ENCODE assay signal across 13 cellular contexts in the genomic region with DNA sequence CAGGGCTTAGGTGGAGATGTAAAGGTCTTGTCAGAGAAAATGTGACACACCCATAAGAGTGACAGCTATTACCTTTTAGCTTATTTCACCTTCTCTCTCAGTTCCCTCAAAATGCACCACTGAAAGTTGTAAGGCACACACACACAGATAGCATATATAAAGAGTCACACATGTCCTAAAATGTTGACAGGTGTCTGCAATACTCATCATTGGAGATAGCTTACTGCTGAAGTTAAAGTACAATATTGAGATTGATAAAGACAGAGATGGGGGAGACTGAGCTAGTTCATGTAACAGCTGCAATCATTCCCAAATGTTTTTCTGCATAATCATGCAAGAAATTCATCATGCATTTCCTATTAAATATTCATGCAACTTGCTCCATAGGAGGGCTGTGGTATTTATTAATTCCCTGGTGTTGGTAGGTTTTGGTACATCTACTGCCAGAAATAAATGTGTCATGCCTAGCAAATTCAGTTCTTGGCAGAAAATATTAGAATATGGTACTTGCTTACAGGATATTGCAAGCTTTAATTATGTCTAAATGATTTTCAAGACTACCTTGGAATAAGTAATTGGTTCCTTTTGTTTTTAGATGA.
DNase-seq lines count a peak whose midpoint lies in the region; TF ChIP-seq lines count a peak whose summit lies in the region.
"Had no signal": no experiment of that assay in that cellular context is flagged by ENCODE, and none has a peak within 500 bp of the region (broad histone marks: within the 10 kb centered on the region; RNA-seq: fewer than 3 reads in every experiment).

No MANE protein-coding gene starts in this region.

- H3K79me2 ChIP-seq in neural cell (replicated peaks; ENCODE audit: insufficient read depth, low read length), result no peaks in the 10 kb centered on the region

- no peak overlapping the region for H3K27ac Mint-ChIP-seq in endodermal cell
- H3K27ac Mint-ChIP-seq in immature natural killer cell, result no peak overlapping the region
- no peak overlapping the region for H3K27ac Mint-ChIP-seq in osteocyte (ENCODE audit: unreplicated experiment)

- no peaks in the 10 kb centered on the region for H3K36me3 ChIP-seq in endodermal cell (ENCODE audit: control insufficient read depth, insufficient read depth, low read length)
- no peaks in the 10 kb centered on the region for H3K36me3 ChIP-seq in neural cell (ENCODE audit: insufficient read depth, low read length)

- no peaks in the 10 kb centered on the region for H3K36me3 Mint-ChIP-seq in endodermal cell (ENCODE audit: low read depth)
- H3K36me3 Mint-ChIP-seq in immature natural killer cell, result peaks cover 0 to 6% (median 0%) of the 10 kb centered on the region in 3 donors
- H3K36me3 Mint-ChIP-seq in osteocyte (ENCODE audit: unreplicated experiment), result peaks cover 8% of the 10 kb centered on the region

- H3K9me3 Mint-ChIP-seq in endodermal cell (peaks cover 8% of the 10 kb centered on the region), immature natural killer cell (peaks cover 0 to 12% (median 5%) of the 10 kb centered on the region in 6 donors), osteocyte (ENCODE audit: unreplicated experiment) (peaks cover 11% of the 10 kb centered on the region)

- H2AFZ ChIP-seq in neural cell (ENCODE audit: low read depth, low read length), result no peak overlapping the region

- TF ChIP-seq RAD21 in neural cell (conservative IDR thresholded peaks at IDR 0.05), result no peak

- H3K9me3 ChIP-seq in endodermal cell (ENCODE audit: control insufficient read depth, low read length), result peaks cover 17% of the 10 kb centered on the region
- no peaks in the 10 kb centered on the region for H3K9me3 ChIP-seq in neural cell (ENCODE audit: low read length)

- H3K4me1 Mint-ChIP-seq in endodermal cell, result peaks cover 57% of the 10 kb centered on the region
- no peaks in the 10 kb centered on the region for H3K4me1 Mint-ChIP-seq in immature natural killer cell
- H3K4me1 Mint-ChIP-seq in osteocyte (ENCODE audit: unreplicated experiment), result peaks cover 10% of the 10 kb centered on the region

- no peaks in the 10 kb centered on the region for H3K27me3 Mint-ChIP-seq in endodermal cell (ENCODE audit: insufficient read depth)
- H3K27me3 Mint-ChIP-seq in immature natural killer cell (ENCODE audit: low read depth in 3 of 3), result peaks cover 1 to 8% (median 7%) of the 10 kb centered on the region in 3 donors
- no peaks in the 10 kb centered on the region for H3K27me3 Mint-ChIP-seq in osteocyte (ENCODE audit: unreplicated experiment)

- no peak overlapping the region for H3K27ac ChIP-seq in endodermal cell (ENCODE audit: low read depth, low read length)
- no peak overlapping the region for H3K27ac ChIP-seq in neural cell (ENCODE audit: low read length)

- no peaks in the 10 kb centered on the region for H3K9me2 ChIP-seq in neural cell (ENCODE audit: insufficient read depth, low read length)

- H3K4me3 Mint-ChIP-seq in endodermal cell (peak overlapping the region; percentile 15), immature natural killer cell (no peak overlapping the region), osteocyte (ENCODE audit: unreplicated experiment) (no peak overlapping the region)

- DNase-seq in EH (ENCODE audit: low read depth) (peak; percentile 60), M059J (ENCODE audit: low read depth) (peak; percentile 27), endodermal cell (no peak), Kasumi-1 (lab: John Stamatoyannopoulos, UW) (no peak), RKO (ENCODE audit: low spot score) (no peak), immature natural killer cell (no peak), osteocyte (ENCODE audit: extremely low spot score, unreplicated experiment) (no peak)
- DNase-seq: C1 segment of cervical spinal cord, DMS153, NCI-H1105, NCI-H1694 treated with DMSO at 0.1 percent for 48 hours, PC-3 had no signal

- peaks cover 18% of the 10 kb centered on the region for H3K4me1 ChIP-seq in endodermal cell (ENCODE audit: control insufficient read depth, insufficient read depth, low read length)

- H3K27me3 ChIP-seq in endodermal cell (ENCODE audit: control insufficient read depth, insufficient read depth, low read length, poor library complexity, severe bottlenecking), result no peaks in the 10 kb centered on the region
- H3K27me3 ChIP-seq in neural cell (ENCODE audit: insufficient read depth, low read depth, low read length), result no peaks in the 10 kb centered on the region

- TF ChIP-seq CTCF in endodermal cell (conservative IDR thresholded peaks at IDR 0.05), result no peak
- TF ChIP-seq CTCF in neural cell (IDR thresholded peaks at IDR 0.05; ENCODE audit: poor library complexity, severe bottlenecking), result no peak
- no peak for TF ChIP-seq CTCF in osteocyte (IDR thresholded peaks at IDR 0.05)

- H3K4me3 ChIP-seq in endodermal cell (ENCODE audit: low read length) (no peak overlapping the region), neural cell (ENCODE audit: low read length) (no peak overlapping the region)

- no peaks in the 10 kb centered on the region for H4K20me1 ChIP-seq in neural cell (ENCODE audit: insufficient read depth)

- H3K9ac ChIP-seq in endodermal cell (ENCODE audit: extremely low read depth, low read length, poor library complexity, severe bottlenecking) (no peak overlapping the region), neural cell (ENCODE audit: low read length) (no peak overlapping the region)

- H3K4me2 ChIP-seq in neural cell (ENCODE audit: low read length), result no peak overlapping the region

- TF ChIP-seq EP300 in neural cell (conservative IDR thresholded peaks at IDR 0.05; ENCODE audit: poor library complexity, severe bottlenecking), result peak; percentile 71

- H3F3A ChIP-seq in neural cell (ENCODE audit: insufficient read depth, low read length, poor library complexity, severe bottlenecking), result no peaks in the 10 kb centered on the region

TF ChIP-seq in neural cell, 6 proteins besides CTCF, POLR2A, EP300 and RAD21:
- TF ChIP-seq MXI1 (conservative IDR thresholded peaks at IDR 0.05; ENCODE audit: poor library complexity, severe bottlenecking) (no peak), POLR2AphosphoS5 (IDR thresholded peaks at IDR 0.05) (peak; percentile 62), SMC3 (conservative IDR thresholded peaks at IDR 0.05; ENCODE audit: poor library complexity) (no peak), TAF1 (IDR thresholded peaks at IDR 0.05; ENCODE audit: low read depth) (no peak), EZH2 (IDR thresholded peaks at IDR 0.05; ENCODE audit: borderline replicate concordance, insufficient read depth, low read length, poor library complexity, severe bottlenecking) (no peak)
- TF ChIP-seq, protein P1, sequence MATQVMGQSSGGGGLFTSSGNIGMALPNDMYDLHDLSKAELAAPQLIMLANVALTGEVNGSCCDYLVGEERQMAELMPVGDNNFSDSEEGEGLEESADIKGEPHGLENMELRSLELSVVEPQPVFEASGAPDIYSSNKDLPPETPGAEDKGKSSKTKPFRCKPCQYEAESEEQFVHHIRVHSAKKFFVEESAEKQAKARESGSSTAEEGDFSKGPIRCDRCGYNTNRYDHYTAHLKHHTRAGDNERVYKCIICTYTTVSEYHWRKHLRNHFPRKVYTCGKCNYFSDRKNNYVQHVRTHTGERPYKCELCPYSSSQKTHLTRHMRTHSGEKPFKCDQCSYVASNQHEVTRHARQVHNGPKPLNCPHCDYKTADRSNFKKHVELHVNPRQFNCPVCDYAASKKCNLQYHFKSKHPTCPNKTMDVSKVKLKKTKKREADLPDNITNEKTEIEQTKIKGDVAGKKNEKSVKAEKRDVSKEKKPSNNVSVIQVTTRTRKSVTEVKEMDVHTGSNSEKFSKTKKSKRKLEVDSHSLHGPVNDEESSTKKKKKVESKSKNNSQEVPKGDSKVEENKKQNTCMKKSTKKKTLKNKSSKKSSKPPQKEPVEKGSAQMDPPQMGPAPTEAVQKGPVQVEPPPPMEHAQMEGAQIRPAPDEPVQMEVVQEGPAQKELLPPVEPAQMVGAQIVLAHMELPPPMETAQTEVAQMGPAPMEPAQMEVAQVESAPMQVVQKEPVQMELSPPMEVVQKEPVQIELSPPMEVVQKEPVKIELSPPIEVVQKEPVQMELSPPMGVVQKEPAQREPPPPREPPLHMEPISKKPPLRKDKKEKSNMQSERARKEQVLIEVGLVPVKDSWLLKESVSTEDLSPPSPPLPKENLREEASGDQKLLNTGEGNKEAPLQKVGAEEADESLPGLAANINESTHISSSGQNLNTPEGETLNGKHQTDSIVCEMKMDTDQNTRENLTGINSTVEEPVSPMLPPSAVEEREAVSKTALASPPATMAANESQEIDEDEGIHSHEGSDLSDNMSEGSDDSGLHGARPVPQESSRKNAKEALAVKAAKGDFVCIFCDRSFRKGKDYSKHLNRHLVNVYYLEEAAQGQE (IDR thresholded peaks at IDR 0.05; ENCODE audit: borderline replicate concordance), result no peak

Comparison
In these comparisons a context has a peak if more than half of its experiments do, and no peak if none do; other contexts are left out.
1. DNase-seq: peak in EH (single experiment) and M059J (single experiment); none in endodermal cell (single experiment), Kasumi-1 (0 of 2), RKO (single experiment), immature natural killer cell (0 of 3) and osteocyte (single experiment).